ENCODE assay signal across 1 cellular context in the genomic region with DNA sequence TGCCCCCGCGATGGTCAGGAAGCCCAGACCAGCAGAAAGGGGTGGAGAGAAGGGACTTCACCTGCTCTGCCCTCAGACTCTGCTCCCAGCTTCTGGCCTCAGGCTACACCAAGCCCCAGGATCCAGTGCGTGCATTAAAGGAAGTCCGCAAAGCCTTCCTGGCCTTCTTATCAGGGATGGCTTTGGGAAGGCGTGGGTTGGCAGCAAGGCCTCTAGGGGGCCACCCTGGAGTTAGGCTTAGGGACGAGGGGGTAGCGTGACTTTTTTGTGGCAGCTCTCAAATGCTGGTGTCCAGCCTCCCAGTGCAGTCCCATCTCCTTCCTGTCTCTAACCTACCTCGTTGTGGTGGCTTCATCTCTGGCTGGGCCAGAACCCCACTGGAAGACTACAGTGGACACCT.
TF ChIP-seq lines count a peak whose summit lies in the region.

No MANE protein-coding gene starts in this region.

TF ChIP-seq in GM12878, 131 proteins besides CTCF, POLR2A, EP300 and RAD21:
- TF ChIP-seq, protein P1, sequence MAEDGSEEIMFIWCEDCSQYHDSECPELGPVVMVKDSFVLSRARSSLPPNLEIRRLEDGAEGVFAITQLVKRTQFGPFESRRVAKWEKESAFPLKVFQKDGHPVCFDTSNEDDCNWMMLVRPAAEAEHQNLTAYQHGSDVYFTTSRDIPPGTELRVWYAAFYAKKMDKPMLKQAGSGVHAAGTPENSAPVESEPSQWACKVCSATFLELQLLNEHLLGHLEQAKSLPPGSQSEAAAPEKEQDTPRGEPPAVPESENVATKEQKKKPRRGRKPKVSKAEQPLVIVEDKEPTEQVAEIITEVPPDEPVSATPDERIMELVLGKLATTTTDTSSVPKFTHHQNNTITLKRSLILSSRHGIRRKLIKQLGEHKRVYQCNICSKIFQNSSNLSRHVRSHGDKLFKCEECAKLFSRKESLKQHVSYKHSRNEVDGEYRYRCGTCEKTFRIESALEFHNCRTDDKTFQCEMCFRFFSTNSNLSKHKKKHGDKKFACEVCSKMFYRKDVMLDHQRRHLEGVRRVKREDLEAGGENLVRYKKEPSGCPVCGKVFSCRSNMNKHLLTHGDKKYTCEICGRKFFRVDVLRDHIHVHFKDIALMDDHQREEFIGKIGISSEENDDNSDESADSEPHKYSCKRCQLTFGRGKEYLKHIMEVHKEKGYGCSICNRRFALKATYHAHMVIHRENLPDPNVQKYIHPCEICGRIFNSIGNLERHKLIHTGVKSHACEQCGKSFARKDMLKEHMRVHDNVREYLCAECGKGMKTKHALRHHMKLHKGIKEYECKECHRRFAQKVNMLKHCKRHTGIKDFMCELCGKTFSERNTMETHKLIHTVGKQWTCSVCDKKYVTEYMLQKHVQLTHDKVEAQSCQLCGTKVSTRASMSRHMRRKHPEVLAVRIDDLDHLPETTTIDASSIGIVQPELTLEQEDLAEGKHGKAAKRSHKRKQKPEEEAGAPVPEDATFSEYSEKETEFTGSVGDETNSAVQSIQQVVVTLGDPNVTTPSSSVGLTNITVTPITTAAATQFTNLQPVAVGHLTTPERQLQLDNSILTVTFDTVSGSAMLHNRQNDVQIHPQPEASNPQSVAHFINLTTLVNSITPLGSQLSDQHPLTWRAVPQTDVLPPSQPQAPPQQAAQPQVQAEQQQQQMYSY (CRISPR knock-in tag; IDR thresholded peaks at IDR 0.05) = no peak
